19 cellular contexts compared by ENCODE assay signal in genomic region chr3:104554409-104554808, GRCh38.
DNase-seq lines count a peak whose midpoint lies in the region; ATAC-seq and TF ChIP-seq lines count a peak whose summit lies in the region.
"Had no signal": no experiment of that assay in that cellular context is flagged by ENCODE, and none has a peak within 500 bp of the region (broad histone marks: within the 10 kb centered on the region; RNA-seq: fewer than 3 reads in every experiment).

No MANE protein-coding gene starts in this region.

- POLR2A ChIA-PET in PC-3 (lab: Charles Lee; ENCODE audit: unreplicated experiment): no interaction called here

- no peak overlapping the region for H2AFZ ChIP-seq in PC-3 (ENCODE audit: low read length)
- H2AFZ ChIP-seq: GM23338 had no signal

- intact Hi-C loops in PC-3 (cut with micrococcal nuclease): no loop called here

- H3K4me3 Mint-ChIP-seq in stimulated activated naive CD8-positive, alpha-beta T cell treated with anti-CD3 and anti-CD28 coated beads, Interleukin-15, amount 100 ng/mL, for 72 hours: no peak overlapping the region
- no peak overlapping the region for H3K4me3 Mint-ChIP-seq in activated T-helper 17 cell treated with anti-CD3 and anti-CD28 coated beads, Interleukin-2, amount 50 U/mL, for 72 hours
- no peak overlapping the region for H3K4me3 Mint-ChIP-seq in naive B cell
- H3K4me3 Mint-ChIP-seq: CD14-positive monocyte; CD4-positive, alpha-beta memory T cell; GM23338; IgD-negative memory B cell had no signal

- no peaks in the 10 kb centered on the region for H3K36me3 Mint-ChIP-seq in activated T-helper 17 cell treated with anti-CD3 and anti-CD28 coated beads, Interleukin-2, amount 50 U/mL, for 72 hours (ENCODE audit: low read depth)
- H3K36me3 Mint-ChIP-seq in naive B cell: no peaks in the 10 kb centered on the region
- H3K36me3 Mint-ChIP-seq: CD14-positive monocyte; CD4-positive, alpha-beta memory T cell had no signal

- H3K9me2 ChIP-seq in PC-3 (replicated peaks; ENCODE audit: low read length): no peaks in the 10 kb centered on the region

- H4K20me1 ChIP-seq in PC-3 (ENCODE audit: low read length): no peaks in the 10 kb centered on the region
- H4K20me1 ChIP-seq: BLaER1 had no signal

- no peak for TF ChIP-seq CTCF in PC-3 (conservative IDR thresholded peaks at IDR 0.05; ENCODE audit: low read depth, low read length)

- H3K9me3 Mint-ChIP-seq in stimulated activated naive CD8-positive, alpha-beta T cell treated with anti-CD3 and anti-CD28 coated beads, Interleukin-15, amount 100 ng/mL, for 72 hours: no peaks in the 10 kb centered on the region
- no peaks in the 10 kb centered on the region for H3K9me3 Mint-ChIP-seq in activated T-helper 17 cell treated with anti-CD3 and anti-CD28 coated beads, Interleukin-2, amount 50 U/mL, for 72 hours
- H3K9me3 Mint-ChIP-seq in naive B cell: no peaks in the 10 kb centered on the region
- H3K9me3 Mint-ChIP-seq: CD4-positive, alpha-beta memory T cell; GM23338 had no signal

- H3K4me1 ChIP-seq in PC-3 (ENCODE audit: insufficient read depth, low read length): 0 out of 2 replicates have a peak, but pooled peaks cover 3% of the 10 kb centered on the region
- H3K4me1 ChIP-seq: A549, BLaER1 had no signal

- CTCF ChIA-PET in PC-3 (lab: Charles Lee): no interaction called here

- H3K27me3 Mint-ChIP-seq in stimulated activated naive CD8-positive, alpha-beta T cell treated with anti-CD3 and anti-CD28 coated beads, Interleukin-15, amount 100 ng/mL, for 72 hours: no peaks in the 10 kb centered on the region
- H3K27me3 Mint-ChIP-seq in activated T-helper 17 cell treated with anti-CD3 and anti-CD28 coated beads, Interleukin-2, amount 50 U/mL, for 72 hours: no peaks in the 10 kb centered on the region
- no peaks in the 10 kb centered on the region for H3K27me3 Mint-ChIP-seq in naive B cell
- H3K27me3 Mint-ChIP-seq: IgD-negative memory B cell had no signal

- H3K79me2 ChIP-seq in PC-3 (ENCODE audit: low read length): no peaks in the 10 kb centered on the region

- no peak overlapping the region for H3K27ac ChIP-seq in PC-3 (ENCODE audit: low read length)
- H3K27ac ChIP-seq: A549, BLaER1 had no signal

- H3K9me3 ChIP-seq in PC-3 (ENCODE audit: low read length): no peaks in the 10 kb centered on the region
- H3K9me3 ChIP-seq: A549, BLaER1 had no signal

- no peak overlapping the region for H3K4me2 ChIP-seq in PC-3 (ENCODE audit: low read length)
- H3K4me2 ChIP-seq: A549, BLaER1, GM23338 had no signal

- peak overlapping the region in 1 of 2 donors; percentile 60 for H3K27ac Mint-ChIP-seq in stimulated activated naive CD8-positive, alpha-beta T cell treated with anti-CD3 and anti-CD28 coated beads, Interleukin-15, amount 100 ng/mL, for 72 hours
- H3K27ac Mint-ChIP-seq in activated T-helper 17 cell treated with anti-CD3 and anti-CD28 coated beads, Interleukin-2, amount 50 U/mL, for 72 hours: no peak overlapping the region
- peak overlapping the region in 3 of 6 donors; percentile 12 to 23 (median 23) for H3K27ac Mint-ChIP-seq in naive B cell
- H3K27ac Mint-ChIP-seq: CD14-positive monocyte; CD4-positive, alpha-beta memory T cell; GM23338 had no signal

- no peaks in the 10 kb centered on the region for H3K36me3 ChIP-seq in PC-3 (ENCODE audit: low read depth, low read length)
- H3K36me3 ChIP-seq: BLaER1 had no signal

- no peak overlapping the region for H3K4me3 ChIP-seq in PC-3 (ENCODE audit: low read length)
- H3K4me3 ChIP-seq: A549, BLaER1, GM23338 had no signal

- H3K4me1 Mint-ChIP-seq in stimulated activated naive CD8-positive, alpha-beta T cell treated with anti-CD3 and anti-CD28 coated beads, Interleukin-15, amount 100 ng/mL, for 72 hours: no peaks in the 10 kb centered on the region
- H3K4me1 Mint-ChIP-seq in activated T-helper 17 cell treated with anti-CD3 and anti-CD28 coated beads, Interleukin-2, amount 50 U/mL, for 72 hours: no peaks in the 10 kb centered on the region
- peaks cover 7 to 19% (median 10%) of the 10 kb centered on the region in 3 donors for H3K4me1 Mint-ChIP-seq in naive B cell
- H3K4me1 Mint-ChIP-seq: CD4-positive, alpha-beta memory T cell had no signal

- no peaks in the 10 kb centered on the region for H3K27me3 ChIP-seq in PC-3 (ENCODE audit: low read length)
- H3K27me3 ChIP-seq: BLaER1 had no signal

- no peaks in the 10 kb centered on the region for H3F3A ChIP-seq in PC-3 (ENCODE audit: low read length, unreplicated experiment)

- no peak for DNase-seq in stimulated activated naive CD8-positive, alpha-beta T cell treated with anti-CD3 and anti-CD28 coated beads, Interleukin-15, Interleukin-2, amounts not matched to agents 100 U/mL and 50 U/mL, for 24 hours
- no peak for DNase-seq in stimulated activated naive CD8-positive, alpha-beta T cell treated with anti-CD3 and anti-CD28 coated beads, Interleukin-15, amount 100 ng/mL, for 72 hours
- no peak for DNase-seq in naive B cell
- peak; percentile 2 for DNase-seq in superior temporal gyrus (ENCODE audit: extremely low spot score)
- no peak for DNase-seq in Kasumi-1 (lab: John Stamatoyannopoulos, UW)
- DNase-seq in PC-3: no peak
- no peak for DNase-seq in NCI-H510A treated with DMSO at 0.1 percent for 48 hours (lab: John Stamatoyannopoulos, UW)
- DNase-seq: CD4-positive, alpha-beta memory T cell; DMS153; DMS79; GDM1; HCEC 1CT had no signal

- peak; percentile 23 for ATAC-seq in stimulated activated naive CD8-positive, alpha-beta T cell treated with anti-CD3 and anti-CD28 coated beads, Interleukin-15, Interleukin-2, amounts not matched to agents 100 U/mL and 50 U/mL, for 24 hours
- ATAC-seq in stimulated activated naive CD8-positive, alpha-beta T cell treated with anti-CD3 and anti-CD28 coated beads, Interleukin-15, amount 100 ng/mL, for 72 hours: no peak
- ATAC-seq in activated T-helper 17 cell treated with anti-CD3 and anti-CD28 coated beads, Interleukin-2, amount 50 U/mL, for 72 hours (replicated peaks): peak; percentile 87
- ATAC-seq in naive B cell (ENCODE audit: low read depth in 2 of 2): peak; percentile 30 to 41
- ATAC-seq in PC-3: no peak
- ATAC-seq: A549, GM23338, HepG2 had no signal

- BruUV-seq in PC-3 (replicated peaks; lab: Mats Ljungman, UMichigan): no TSS peak

- H3K9ac ChIP-seq in PC-3 (ENCODE audit: low read length): no peak overlapping the region
- H3K9ac ChIP-seq: BLaER1 had no signal

Comparison
In these comparisons a context has a peak if more than half of its experiments do, and no peak if none do; other contexts are left out.
1. ATAC-seq: peak in stimulated activated naive CD8-positive, alpha-beta T cell treated with anti-CD3 and anti-CD28 coated beads, Interleukin-15, Interleukin-2, amounts not matched to agents 100 U/mL and 50 U/mL, for 24 hours (single experiment), activated T-helper 17 cell treated with anti-CD3 and anti-CD28 coated beads, Interleukin-2, amount 50 U/mL, for 72 hours (single experiment) and naive B cell (2 of 2); none in stimulated activated naive CD8-positive, alpha-beta T cell treated with anti-CD3 and anti-CD28 coated beads, Interleukin-15, amount 100 ng/mL, for 72 hours (single experiment) and PC-3 (single experiment).